Comparison of ENCODE assay signal across 8 cellular contexts in the genomic region with DNA sequence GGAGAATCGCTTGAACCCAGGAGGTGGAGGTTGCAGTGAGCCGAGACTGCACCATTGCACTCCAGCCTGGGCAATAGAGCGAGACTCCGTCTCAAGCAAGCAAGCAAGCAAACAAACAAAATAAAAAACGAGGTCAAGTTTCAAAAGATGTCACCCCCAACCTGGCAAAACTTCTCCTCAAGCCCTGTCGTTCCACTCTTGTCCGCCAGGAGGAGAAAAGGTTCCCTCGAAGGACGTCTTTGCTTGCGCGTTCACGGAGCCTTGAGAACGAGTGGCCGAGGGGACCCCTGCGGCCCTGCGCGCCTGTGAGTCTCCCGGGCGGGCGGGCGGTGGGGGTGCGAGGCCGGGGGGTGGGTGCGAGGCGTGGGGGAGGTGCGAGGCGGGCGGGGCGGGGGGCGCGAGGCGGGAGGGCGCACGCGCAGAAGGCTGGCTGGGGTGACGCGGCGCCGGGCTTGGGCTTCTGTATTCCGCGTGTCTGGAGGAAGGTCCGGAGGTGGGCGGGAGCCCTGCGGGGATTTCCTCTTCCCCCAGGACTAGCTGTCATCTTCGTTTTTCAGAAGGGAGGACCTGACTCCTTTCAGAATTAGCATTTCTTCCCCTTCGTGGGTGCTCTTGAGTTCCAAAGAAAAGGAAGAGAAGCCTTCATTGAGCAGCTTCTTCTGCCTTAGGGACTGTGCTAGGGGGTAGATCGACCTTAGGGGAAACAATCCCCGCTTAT. TPM values are rescaled to one million over a fixed set of nuclear protein-coding genes. Genes with fewer than 3 reads are reported as not detected.
DNase-seq lines count a peak whose midpoint lies in the region; ATAC-seq and TF ChIP-seq lines count a peak whose summit lies in the region.

No MANE protein-coding gene starts in this region.

- no peaks in the 10 kb centered on the region for H3K9me3 ChIP-seq in mesodermal cell (ENCODE audit: control insufficient read depth, low read length)

- peak overlapping the region; percentile 80 for H3K4me3 Mint-ChIP-seq in activated CD8-positive, alpha-beta memory T cell treated with anti-CD3 and anti-CD28 coated beads, Interleukin-2, amount 10 ng/mL, durations not matched to agents 7 days and 5 days
- H3K4me3 Mint-ChIP-seq in endothelial cell (ENCODE audit: unreplicated experiment): peak overlapping the region; percentile 78

- CTCF ChIA-PET in activated CD8-positive, alpha-beta memory T cell treated with anti-CD3 and anti-CD28 coated beads, Interleukin-2, amount 10 ng/mL, durations not matched to agents 7 days and 5 days (lab: Charles Lee): interaction anchor here (0.5 to 10.2 kb wide), 15 partner anchors 9 to 122 kb away, joined by 3 to 103 read pairs (median 6); a partner anchor contains a TSS

- H3K27ac Mint-ChIP-seq in activated CD8-positive, alpha-beta memory T cell treated with anti-CD3 and anti-CD28 coated beads, Interleukin-2, amount 10 ng/mL, durations not matched to agents 7 days and 5 days: peak overlapping the region; percentile 93
- peak overlapping the region; percentile 64 for H3K27ac Mint-ChIP-seq in endothelial cell (ENCODE audit: unreplicated experiment)

- H3K4me1 Mint-ChIP-seq in activated CD8-positive, alpha-beta memory T cell treated with anti-CD3 and anti-CD28 coated beads, Interleukin-2, amount 10 ng/mL, durations not matched to agents 7 days and 5 days: peaks cover 25% of the 10 kb centered on the region
- H3K4me1 Mint-ChIP-seq in endothelial cell (ENCODE audit: unreplicated experiment): peaks cover 3% of the 10 kb centered on the region

- WGBS in mesodermal cell (ENCODE audit: insufficient coverage in 2 of 2), 2 experiments: 9 to 18% methylated on average over 14 to 17 of the region's 48 CpGs

- H3K36me3 ChIP-seq in mesodermal cell (ENCODE audit: control insufficient read depth, insufficient read depth, low read length): no peaks in the 10 kb centered on the region

- H3K4me1 ChIP-seq in mesodermal cell (ENCODE audit: control insufficient read depth, insufficient read depth, low read length, poor library complexity, severe bottlenecking): no peaks in the 10 kb centered on the region

- peak overlapping the region; percentile 25 for H3K4me3 ChIP-seq in mesodermal cell (ENCODE audit: extremely low read depth, insufficient read depth, low read length, poor library complexity, severe bottlenecking)

- no peaks in the 10 kb centered on the region for H3K27me3 Mint-ChIP-seq in activated CD8-positive, alpha-beta memory T cell treated with anti-CD3 and anti-CD28 coated beads, Interleukin-2, amount 10 ng/mL, durations not matched to agents 7 days and 5 days
- H3K27me3 Mint-ChIP-seq in endothelial cell (ENCODE audit: unreplicated experiment): peaks cover 7% of the 10 kb centered on the region

- H3K36me3 Mint-ChIP-seq in activated CD8-positive, alpha-beta memory T cell treated with anti-CD3 and anti-CD28 coated beads, Interleukin-2, amount 10 ng/mL, durations not matched to agents 7 days and 5 days: peaks cover 2% of the 10 kb centered on the region
- no peaks in the 10 kb centered on the region for H3K36me3 Mint-ChIP-seq in endothelial cell (ENCODE audit: low read depth, unreplicated experiment)

- no peak overlapping the region for H3K27ac ChIP-seq in mesodermal cell (ENCODE audit: low read depth, low read length, severe bottlenecking)

- no peaks in the 10 kb centered on the region for H3K9me3 Mint-ChIP-seq in activated CD8-positive, alpha-beta memory T cell treated with anti-CD3 and anti-CD28 coated beads, Interleukin-2, amount 10 ng/mL, durations not matched to agents 7 days and 5 days (ENCODE audit: low read depth)
- H3K9me3 Mint-ChIP-seq in endothelial cell (ENCODE audit: unreplicated experiment): no peaks in the 10 kb centered on the region

- peak; percentile 91 for DNase-seq in GM13976 (ENCODE audit: low spot score)
- DNase-seq in NOMO-1 treated with DMSO at 0.1 percent for 48 hours (lab: John Stamatoyannopoulos, UW; ENCODE audit: unreplicated experiment): peak; percentile 84
- peak; percentile 91 for DNase-seq in activated CD8-positive, alpha-beta memory T cell treated with anti-CD3 and anti-CD28 coated beads, Interleukin-2, amount 10 ng/mL, durations not matched to agents 7 days and 5 days
- DNase-seq in endothelial cell (ENCODE audit: low spot score): peak; percentile 86
- DNase-seq in stimulated activated CD8-positive, alpha-beta memory T cell treated with anti-CD3 and anti-CD28 coated beads, Interleukin-12 subunit alpha, Interleukin-12 subunit beta, amount 100 ng/mL, for 24 hours (ENCODE audit: extremely low read depth): peak; percentile 56
- no peak for DNase-seq in NK-92 treated with Interleukin-12 subunit alpha and Interleukin-12 subunit beta, amount 100 ng/mL, for 24 hours (lab: John Stamatoyannopoulos, UW)

- in situ Hi-C loops in GM13976 (cut with MboI; ENCODE audit: low sequenced_read_pairs, unreplicated experiment): no loop called here

- peak; percentile 70 for ATAC-seq in HG03432 (IDR thresholded peaks at IDR 0.05; ENCODE audit: unreplicated experiment)
- peak; percentile 79 for ATAC-seq in activated CD8-positive, alpha-beta memory T cell treated with anti-CD3 and anti-CD28 coated beads, Interleukin-2, amount 10 ng/mL, durations not matched to agents 7 days and 5 days

- peak; percentile 66 for TF ChIP-seq CTCF in GM13976 (IDR thresholded peaks at IDR 0.05; ENCODE audit: borderline replicate concordance, control extremely low read depth, extremely low read depth, insufficient read depth, missing control alignments)
- TF ChIP-seq CTCF in endothelial cell (IDR thresholded peaks at IDR 0.05; ENCODE audit: unreplicated experiment): peak; percentile 83

RNA-seq across cellular contexts. Expression of a gene that starts 3.7 kb away (rescaled TPM):
- 1 to 10 TPM in 1 of 2 experiments, under 1 TPM in 1; 0.84 to 2.2 TPM for total RNA-seq in activated CD8-positive, alpha-beta memory T cell treated with anti-CD3 and anti-CD28 coated beads, Interleukin-2, amount 10 ng/mL, durations not matched to agents 7 days and 5 days
- total RNA-seq in endothelial cell (ENCODE audit: unreplicated experiment): 0.21 TPM
- not detected for polyA plus RNA-seq in mesodermal cell (2013, experiment 1 of 2)
- polyA plus RNA-seq in mesodermal cell (2013, experiment 2 of 2): 0.15 TPM

RNA-seq across cellular contexts. Expression of a gene that starts 33.8 kb away (rescaled TPM):
- 10 to 100 TPM; 39.8 to 51.0 TPM for total RNA-seq in activated CD8-positive, alpha-beta memory T cell treated with anti-CD3 and anti-CD28 coated beads, Interleukin-2, amount 10 ng/mL, durations not matched to agents 7 days and 5 days
- 127 TPM for total RNA-seq in endothelial cell (ENCODE audit: unreplicated experiment)
- 65.5 TPM for polyA plus RNA-seq in mesodermal cell (2013, experiment 1 of 2)
- 50.6 TPM for polyA plus RNA-seq in mesodermal cell (2013, experiment 2 of 2)

RNA-seq across cellular contexts. Expression of a gene that starts 34.2 kb away (rescaled TPM):
- under 1 TPM; 0.20 to 0.23 TPM for total RNA-seq in activated CD8-positive, alpha-beta memory T cell treated with anti-CD3 and anti-CD28 coated beads, Interleukin-2, amount 10 ng/mL, durations not matched to agents 7 days and 5 days
- 2.2 TPM for total RNA-seq in endothelial cell (ENCODE audit: unreplicated experiment)
- 2.1 TPM for polyA plus RNA-seq in mesodermal cell (2013, experiment 1 of 2)
- 1.4 TPM for polyA plus RNA-seq in mesodermal cell (2013, experiment 2 of 2)

RNA-seq across cellular contexts. Expression of a gene that starts 44.0 kb away (rescaled TPM):
- 10 to 100 TPM; 60.6 to 72.5 TPM for total RNA-seq in activated CD8-positive, alpha-beta memory T cell treated with anti-CD3 and anti-CD28 coated beads, Interleukin-2, amount 10 ng/mL, durations not matched to agents 7 days and 5 days
- total RNA-seq in endothelial cell (ENCODE audit: unreplicated experiment): 42.3 TPM
- polyA plus RNA-seq in mesodermal cell (2013, experiment 1 of 2): 37.5 TPM
- polyA plus RNA-seq in mesodermal cell (2013, experiment 2 of 2): 23.3 TPM

RNA-seq across cellular contexts. Expression of a gene that starts 46.7 kb away (rescaled TPM):
- total RNA-seq in activated CD8-positive, alpha-beta memory T cell treated with anti-CD3 and anti-CD28 coated beads, Interleukin-2, amount 10 ng/mL, durations not matched to agents 7 days and 5 days: 1 to 10 TPM; 1.9 to 2.9 TPM
- 0.38 TPM for total RNA-seq in endothelial cell (ENCODE audit: unreplicated experiment)
- polyA plus RNA-seq in mesodermal cell (2013, experiment 1 of 2): not detected
- polyA plus RNA-seq in mesodermal cell (2013, experiment 2 of 2): not detected
